Comparison of ENCODE assay signal across 16 cellular contexts in the genomic region with DNA sequence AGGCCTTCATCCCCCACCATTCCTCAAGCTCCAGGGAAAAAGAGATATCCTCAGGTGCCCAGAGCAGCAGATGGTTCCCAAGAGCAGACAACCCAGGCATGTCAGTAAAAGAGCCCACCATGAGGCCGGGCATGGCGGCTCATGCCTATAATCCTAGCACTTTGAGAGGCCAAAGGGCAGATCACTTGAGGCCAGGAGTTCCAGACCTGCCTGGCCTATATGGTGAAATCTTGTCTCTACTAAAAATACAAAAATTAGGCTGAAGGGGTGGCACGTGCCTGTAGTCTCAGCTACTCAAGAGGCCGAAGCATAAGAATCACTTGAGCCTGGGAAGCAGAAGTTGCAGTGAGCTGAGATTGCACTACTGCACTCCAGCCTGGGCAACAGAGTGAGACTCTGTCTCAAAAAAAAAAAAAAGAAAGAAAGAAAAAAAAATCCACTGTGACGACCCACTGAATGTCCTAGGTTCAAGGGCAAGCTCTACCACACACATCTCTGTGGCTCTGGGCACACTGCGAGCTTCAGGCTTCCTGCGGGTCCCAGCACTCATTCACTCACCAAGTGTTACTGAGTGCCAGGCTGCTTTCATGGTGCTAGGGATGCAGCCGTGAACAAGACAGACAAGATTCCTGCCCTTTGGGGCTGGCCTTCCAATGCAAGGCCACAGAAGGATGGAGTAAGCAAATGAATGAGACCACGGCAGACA. TPM values are rescaled to one million over a fixed set of nuclear protein-coding genes. Genes with fewer than 3 reads are reported as not detected.
DNase-seq lines count a peak whose midpoint lies in the region; ATAC-seq and TF ChIP-seq lines count a peak whose summit lies in the region.
"Had no signal": no experiment of that assay in that cellular context is flagged by ENCODE, and none has a peak within 500 bp of the region (broad histone marks: within the 10 kb centered on the region; RNA-seq: fewer than 3 reads in every experiment).

No MANE protein-coding gene starts in this region.

- peaks cover 4% of the 10 kb centered on the region for H3K36me3 Mint-ChIP-seq in activated T-cell treated with anti-CD3 and anti-CD28 coated beads, Interleukin-2, amount 50 U/mL, for 24 hours (ENCODE audit: low read depth)
- no peaks in the 10 kb centered on the region for H3K36me3 Mint-ChIP-seq in IgD-negative memory B cell
- peaks cover 26% of the 10 kb centered on the region for H3K36me3 Mint-ChIP-seq in effector memory CD8-positive, alpha-beta T cell (ENCODE audit: insufficient read depth)
- no peaks in the 10 kb centered on the region for H3K36me3 Mint-ChIP-seq in progenitor cell of endocrine pancreas (ENCODE audit: insufficient read depth)
- H3K36me3 Mint-ChIP-seq: activated naive CD4-positive, alpha-beta T cell treated with anti-CD3 and anti-CD28 coated beads, Interleukin-2, amount 50 U/mL, for 24 hours had no signal

- TF ChIP-seq CTCF in progenitor cell of endocrine pancreas (IDR thresholded peaks at IDR 0.05; ENCODE audit: unreplicated experiment), result no peak

- ATAC-seq in effector memory CD8-positive, alpha-beta T cell (replicated peaks), result no peak
- no peak for ATAC-seq in HG03196 (IDR thresholded peaks at IDR 0.05; ENCODE audit: unreplicated experiment)
- ATAC-seq: K562, PC-3, right cardiac atrium had no signal

- H3K9me3 Mint-ChIP-seq in activated T-cell treated with anti-CD3 and anti-CD28 coated beads, Interleukin-2, amount 50 U/mL, for 24 hours, result no peaks in the 10 kb centered on the region
- H3K9me3 Mint-ChIP-seq in IgD-negative memory B cell (no peaks in the 10 kb centered on the region), progenitor cell of endocrine pancreas (ENCODE audit: low read depth) (no peaks in the 10 kb centered on the region)
- H3K9me3 Mint-ChIP-seq in effector memory CD8-positive, alpha-beta T cell, result no peaks in the 10 kb centered on the region
- H3K9me3 Mint-ChIP-seq: activated naive CD4-positive, alpha-beta T cell treated with anti-CD3 and anti-CD28 coated beads, Interleukin-2, amount 50 U/mL, for 24 hours had no signal

- H3K27ac Mint-ChIP-seq in activated T-cell treated with anti-CD3 and anti-CD28 coated beads, Interleukin-2, amount 50 U/mL, for 24 hours, result no peak overlapping the region
- H3K27ac Mint-ChIP-seq in IgD-negative memory B cell, result peak overlapping the region; percentile 40 to 97 (median 89)
- H3K27ac Mint-ChIP-seq in effector memory CD8-positive, alpha-beta T cell, result peak overlapping the region; percentile 79 to 90
- peak overlapping the region; percentile 33 for H3K27ac Mint-ChIP-seq in progenitor cell of endocrine pancreas
- H3K27ac Mint-ChIP-seq: activated naive CD4-positive, alpha-beta T cell treated with anti-CD3 and anti-CD28 coated beads, Interleukin-2, amount 50 U/mL, for 24 hours had no signal

- no peaks in the 10 kb centered on the region for H3K27me3 Mint-ChIP-seq in activated T-cell treated with anti-CD3 and anti-CD28 coated beads, Interleukin-2, amount 50 U/mL, for 24 hours
- H3K27me3 Mint-ChIP-seq in IgD-negative memory B cell, result no peaks in the 10 kb centered on the region
- no peaks in the 10 kb centered on the region for H3K27me3 Mint-ChIP-seq in effector memory CD8-positive, alpha-beta T cell
- peaks cover 25% of the 10 kb centered on the region for H3K27me3 Mint-ChIP-seq in progenitor cell of endocrine pancreas
- H3K27me3 Mint-ChIP-seq: activated naive CD4-positive, alpha-beta T cell treated with anti-CD3 and anti-CD28 coated beads, Interleukin-2, amount 50 U/mL, for 24 hours had no signal

- H3K4me1 Mint-ChIP-seq in activated T-cell treated with anti-CD3 and anti-CD28 coated beads, Interleukin-2, amount 50 U/mL, for 24 hours (ENCODE audit: low read depth), result peaks cover 95% of the 10 kb centered on the region
- H3K4me1 Mint-ChIP-seq in IgD-negative memory B cell (peaks cover 13 to 34% (median 24%) of the 10 kb centered on the region in 3 donors), progenitor cell of endocrine pancreas (ENCODE audit: low read depth) (no peaks in the 10 kb centered on the region)
- H3K4me1 Mint-ChIP-seq in effector memory CD8-positive, alpha-beta T cell (ENCODE audit: low read depth in 2 of 2), result peaks cover 49 to 52% of the 10 kb centered on the region in 2 donors

- H3K4me3 Mint-ChIP-seq in activated T-cell treated with anti-CD3 and anti-CD28 coated beads, Interleukin-2, amount 50 U/mL, for 24 hours, result no peak overlapping the region
- H3K4me3 Mint-ChIP-seq in IgD-negative memory B cell (peak overlapping the region in 1 of 4 donors; percentile 45), progenitor cell of endocrine pancreas (ENCODE audit: low read depth) (no peak overlapping the region)
- no peak overlapping the region for H3K4me3 Mint-ChIP-seq in effector memory CD8-positive, alpha-beta T cell
- H3K4me3 Mint-ChIP-seq: activated naive CD4-positive, alpha-beta T cell treated with anti-CD3 and anti-CD28 coated beads, Interleukin-2, amount 50 U/mL, for 24 hours had no signal

- DNase-seq in activated T-cell treated with anti-CD3 and anti-CD28 coated beads, Interleukin-2, amount 50 U/mL, for 24 hours, result peak; percentile 29
- DNase-seq in activated T-cell treated with anti-CD3 and anti-CD28 coated beads for 4 hours (no peak), progenitor cell of endocrine pancreas (ENCODE audit: low spot score, unreplicated experiment) (no peak), AG08395 (ENCODE audit: low spot score) (no peak), NCI-H1694 (lab: John Stamatoyannopoulos, UW) (no peak)
- no peak for DNase-seq in effector memory CD8-positive, alpha-beta T cell
- DNase-seq: kidney, NCI-H526, PC-3, right cardiac atrium, SJCRH30 had no signal

RNA-seq across cellular contexts. Expression of gene DUSP2, which starts 6.5 kb away (rescaled TPM):
- polyA plus RNA-seq in IgD-negative memory B cell, result 55.6 TPM
- 0.64 and 0.93 TPM in 2 replicates for total RNA-seq in progenitor cell of endocrine pancreas

RNA-seq across cellular contexts. Expression of gene ASTL, which starts 13.4 kb away (rescaled TPM):
- not detected for polyA plus RNA-seq in IgD-negative memory B cell
- total RNA-seq in progenitor cell of endocrine pancreas, result 0.29 TPM in 1 of 2 replicates, not detected in the other
- total RNA-seq: bronchial epithelial cell, K562, kidney, PC-3, right cardiac atrium, SJCRH30 had no signal
- polyA plus RNA-seq: K562, right cardiac atrium had no signal

RNA-seq across cellular contexts. Expression of gene ADRA2B, which starts 35.4 kb away (rescaled TPM):
- not detected for polyA plus RNA-seq in IgD-negative memory B cell
- 0.69 and 0.91 TPM in 2 replicates for total RNA-seq in progenitor cell of endocrine pancreas
- total RNA-seq: bronchial epithelial cell, K562, PC-3, SJCRH30 had no signal
- polyA plus RNA-seq: K562 had no signal

RNA-seq across cellular contexts. Expression of gene STARD7, which starts 56.9 kb away (rescaled TPM):
- polyA plus RNA-seq in IgD-negative memory B cell, result 193 TPM
- total RNA-seq in progenitor cell of endocrine pancreas, result 117 and 118 TPM in 2 replicates
